Comparison of ENCODE assay signal across 16 cellular contexts in genomic region chr9:117672397-117672796, GRCh38. TPM values are rescaled to one million over a fixed set of nuclear protein-coding genes. Genes with fewer than 3 reads are reported as not detected.
DNase-seq lines count a peak whose midpoint lies in the region; ATAC-seq and TF ChIP-seq lines count a peak whose summit lies in the region.
"Had no signal": no experiment of that assay in that cellular context is flagged by ENCODE, and none has a peak within 500 bp of the region (broad histone marks: within the 10 kb centered on the region; RNA-seq: fewer than 3 reads in every experiment).

No MANE protein-coding gene starts in this region.

- H3K36me3 ChIP-seq in mammary epithelial cell (ENCODE audit: insufficient read depth, low read length), result no peaks in the 10 kb centered on the region

- H3K4me1 Mint-ChIP-seq in activated CD8-positive, alpha-beta T cell treated with anti-CD3 and anti-CD28 coated beads for 36 hours (ENCODE audit: low read depth), result no peaks in the 10 kb centered on the region
- H3K4me1 Mint-ChIP-seq in stimulated activated effector memory CD8-positive, alpha-beta T cell treated with anti-CD3 and anti-CD28 coated beads, Interleukin-12 subunit alpha, Interleukin-12 subunit beta, amount 100 ng/mL, for 72 hours, result no peaks in the 10 kb centered on the region

- no peak overlapping the region for H3K4me3 Mint-ChIP-seq in activated CD8-positive, alpha-beta T cell treated with anti-CD3 and anti-CD28 coated beads for 36 hours
- H3K4me3 Mint-ChIP-seq in stimulated activated effector memory CD8-positive, alpha-beta T cell treated with anti-CD3 and anti-CD28 coated beads, Interleukin-12 subunit alpha, Interleukin-12 subunit beta, amount 100 ng/mL, for 72 hours, result no peak overlapping the region
- H3K4me3 Mint-ChIP-seq: activated B cell treated with CpG ODN at 0.5 μM for 24 hours had no signal

- no peak overlapping the region for H3K9ac ChIP-seq in mammary epithelial cell (ENCODE audit: insufficient read depth, low read length)

- H3K27me3 Mint-ChIP-seq in activated CD8-positive, alpha-beta T cell treated with anti-CD3 and anti-CD28 coated beads for 36 hours, result no peaks in the 10 kb centered on the region

- in situ Hi-C loops in mammary epithelial cell (cut with MboI; ENCODE audit: low sequenced_read_pairs in 2 of 2), result no loop called here

- intact Hi-C loops in mammary epithelial cell (cut with micrococcal nuclease), result loop anchor here (10.0 kb wide), 1 partner anchor 1278 kb away; no protein-coding TSS in a partner anchor
- intact Hi-C loops in activated CD8-positive, alpha-beta T cell treated with anti-CD3 and anti-CD28 coated beads for 36 hours (cut with micrococcal nuclease), result no loop called here

- no peaks in the 10 kb centered on the region for H3K27me3 ChIP-seq in mammary epithelial cell (ENCODE audit: insufficient read depth, low read length)

- no peaks in the 10 kb centered on the region for H3K79me2 ChIP-seq in mammary epithelial cell (ENCODE audit: insufficient read depth, low read length)

- TF ChIP-seq CTCF in mammary epithelial cell (conservative IDR thresholded peaks at IDR 0.05 in 1 of 2, IDR thresholded peaks at IDR 0.05 in 1 of 2; ENCODE audit: extremely low read depth in 1 of 2, insufficient read depth in 1 of 2, low read depth in 1 of 2, low read length in 2 of 2), result no peak
- no peak for TF ChIP-seq CTCF in activated CD8-positive, alpha-beta T cell treated with anti-CD3 and anti-CD28 coated beads for 36 hours (IDR thresholded peaks at IDR 0.05)

- H3K4me2 ChIP-seq in mammary epithelial cell (ENCODE audit: insufficient read depth, low read depth, low read length), result peak overlapping the region; percentile 28

- no peaks in the 10 kb centered on the region for H3K9me3 ChIP-seq in mammary epithelial cell (replicated peaks; ENCODE audit: insufficient read depth, low read length)

- no peaks in the 10 kb centered on the region for H3K36me3 Mint-ChIP-seq in activated CD8-positive, alpha-beta T cell treated with anti-CD3 and anti-CD28 coated beads for 36 hours (ENCODE audit: low read depth)
- H3K36me3 Mint-ChIP-seq in stimulated activated effector memory CD8-positive, alpha-beta T cell treated with anti-CD3 and anti-CD28 coated beads, Interleukin-12 subunit alpha, Interleukin-12 subunit beta, amount 100 ng/mL, for 72 hours, result no peaks in the 10 kb centered on the region

- H3K4me3 ChIP-seq in mammary epithelial cell (replicated peaks in 1 of 3; ENCODE audit: insufficient read depth in 1 of 3, low read depth in 2 of 3, low read length in 3 of 3), result no peak overlapping the region

- no peak overlapping the region for H3K27ac Mint-ChIP-seq in activated CD8-positive, alpha-beta T cell treated with anti-CD3 and anti-CD28 coated beads for 36 hours
- H3K27ac Mint-ChIP-seq in stimulated activated effector memory CD8-positive, alpha-beta T cell treated with anti-CD3 and anti-CD28 coated beads, Interleukin-12 subunit alpha, Interleukin-12 subunit beta, amount 100 ng/mL, for 72 hours, result no peak overlapping the region
- H3K27ac Mint-ChIP-seq: activated B cell treated with CpG ODN at 0.5 μM for 24 hours had no signal

- WGBS in mammary epithelial cell (ENCODE audit: low coverage, missing lambda C conversion rate), result 7% methylated on average over 1 of the region's 1 CpG

- H3K4me1 ChIP-seq in mammary epithelial cell (ENCODE audit: insufficient read depth, low read length), result peaks cover 27% of the 10 kb centered on the region

- H2AFZ ChIP-seq in mammary epithelial cell (ENCODE audit: low read depth, low read length), result no peak overlapping the region

- H3K9me3 Mint-ChIP-seq in activated CD8-positive, alpha-beta T cell treated with anti-CD3 and anti-CD28 coated beads for 36 hours, result no peaks in the 10 kb centered on the region
- no peaks in the 10 kb centered on the region for H3K9me3 Mint-ChIP-seq in stimulated activated effector memory CD8-positive, alpha-beta T cell treated with anti-CD3 and anti-CD28 coated beads, Interleukin-12 subunit alpha, Interleukin-12 subunit beta, amount 100 ng/mL, for 72 hours

- CTCF ChIA-PET in mammary epithelial cell (lab: Charles Lee; ENCODE audit: low non-redundant PET), result no interaction called here
- CTCF ChIA-PET in activated CD8-positive, alpha-beta T cell treated with anti-CD3 and anti-CD28 coated beads for 36 hours (lab: Charles Lee), result no interaction called here

- H4K20me1 ChIP-seq in mammary epithelial cell (ENCODE audit: insufficient read depth, low read length), result no peaks in the 10 kb centered on the region

- H3K27ac ChIP-seq in mammary epithelial cell (ENCODE audit: insufficient read depth, low read depth, low read length), result peak overlapping the region; percentile 53

- no peak for ATAC-seq in activated CD8-positive, alpha-beta T cell treated with anti-CD3 and anti-CD28 coated beads for 36 hours
- no peak for ATAC-seq in stimulated activated effector memory CD8-positive, alpha-beta T cell treated with anti-CD3 and anti-CD28 coated beads, Interleukin-12 subunit alpha, Interleukin-12 subunit beta, amount 100 ng/mL, for 72 hours
- ATAC-seq: HCT116 had no signal

- dilution Hi-C loops in mammary epithelial cell (cut with HindIII; ENCODE audit: low sequenced_read_pairs), result no loop called here

- POLR2A ChIA-PET in activated CD8-positive, alpha-beta T cell treated with anti-CD3 and anti-CD28 coated beads for 36 hours (lab: Charles Lee), result no interaction called here

- no TSS peak for BruUV-seq in mammary epithelial cell (replicated peaks; lab: Mats Ljungman, UMichigan)

- peak; percentile 60 for DNase-seq in COLO829 (ENCODE audit: low spot score)
- DNase-seq in M059J (ENCODE audit: low read depth), result peak; percentile 81
- DNase-seq in mammary epithelial cell, result peak; percentile 83
- DNase-seq in kidney glomerular epithelial cell (lab: John Stamatoyannopoulos, UW), result peak; percentile 74
- DNase-seq in activated CD8-positive, alpha-beta T cell treated with anti-CD3 and anti-CD28 coated beads for 36 hours, result no peak
- DNase-seq in stimulated activated effector memory CD8-positive, alpha-beta T cell treated with anti-CD3 and anti-CD28 coated beads, Interleukin-12 subunit alpha, Interleukin-12 subunit beta, amount 100 ng/mL, for 72 hours (ENCODE audit: low spot score in 2 of 2), result no peak
- no peak for DNase-seq in stimulated activated CD4-positive, alpha-beta T cell treated with anti-CD3 and anti-CD28 coated beads, Interleukin-4, amount 100 ng/mL, for 4 hours
- DNase-seq in amygdala (lab: John Stamatoyannopoulos, UW), result no peak
- DNase-seq: activated B cell treated with CpG ODN at 0.5 μM for 24 hours, Calu3, head of caudate nucleus, IMR-90, NCI-H2171, T-helper 2 cell had no signal

RNA-seq across cellular contexts. Expression of gene TLR4, which starts 31.8 kb away (rescaled TPM):
- total RNA-seq in M059J (2014; rRNA removed; shearing (Covaris generic)), result 12.5 and 16.9 TPM in 2 replicates
- total RNA-seq in mammary epithelial cell, result 10 to 100 TPM in 1 of 2 donors, 1 to 10 TPM in 1; 7.2 to 71.3 TPM
- 7.9 TPM for polyA plus RNA-seq in mammary epithelial cell
- 22.5 TPM for polyA minus RNA-seq in mammary epithelial cell
- total RNA-seq in activated CD8-positive, alpha-beta T cell treated with anti-CD3 and anti-CD28 coated beads for 36 hours, result not detected
- total RNA-seq: activated CD8-positive, alpha-beta memory T cell treated with anti-CD3 and anti-CD28 coated beads for 36 hours had no signal
- polyA plus RNA-seq: IMR-90 had no signal

Comparison
In these comparisons a context has a peak if more than half of its experiments do, and no peak if none do; other contexts are left out.
1. DNase-seq: peak in COLO829 (single experiment), M059J (single experiment), mammary epithelial cell (single experiment) and kidney glomerular epithelial cell (single experiment); none in activated CD8-positive, alpha-beta T cell treated with anti-CD3 and anti-CD28 coated beads for 36 hours (single experiment), stimulated activated effector memory CD8-positive, alpha-beta T cell treated with anti-CD3 and anti-CD28 coated beads, Interleukin-12 subunit alpha, Interleukin-12 subunit beta, amount 100 ng/mL, for 72 hours (0 of 2), stimulated activated CD4-positive, alpha-beta T cell treated with anti-CD3 and anti-CD28 coated beads, Interleukin-4, amount 100 ng/mL, for 4 hours (0 of 2) and amygdala (0 of 56).
2. RNA of gene TLR4, which starts 31.8 kb away (total RNA-seq): 7.2 to 71.3 TPM in mammary epithelial cell and 12.5 to 16.9 TPM in M059J; not detected in activated CD8-positive, alpha-beta T cell treated with anti-CD3 and anti-CD28 coated beads for 36 hours; every median in the first group is over 4 times any median in the second.